8 cellular contexts compared by ENCODE assay signal in the genomic region with DNA sequence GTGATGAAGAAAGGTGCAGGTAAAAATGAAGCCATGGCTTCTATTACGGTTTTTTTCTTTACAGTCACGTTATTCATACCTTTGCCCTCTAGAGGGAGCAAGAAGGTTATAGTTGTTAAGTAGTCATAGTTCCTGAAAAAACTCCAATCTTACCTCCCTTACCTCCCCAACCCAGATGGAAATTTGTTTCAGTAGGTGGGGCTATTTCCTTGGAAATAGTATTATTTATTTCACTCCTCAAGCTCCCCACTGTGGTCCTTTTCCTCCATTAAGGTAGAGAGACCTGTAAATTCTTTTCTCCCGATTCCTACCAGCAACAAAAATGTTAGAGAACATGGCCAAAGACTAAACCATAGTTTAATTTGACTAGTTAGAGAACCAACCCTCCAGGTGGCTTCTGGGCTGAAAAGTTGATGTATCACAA. TPM values are rescaled to one million over a fixed set of nuclear protein-coding genes. Genes with fewer than 3 reads are reported as not detected.
DNase-seq lines count a peak whose midpoint lies in the region; ATAC-seq, FAIRE-seq and TF ChIP-seq lines count a peak whose summit lies in the region.

No MANE protein-coding gene starts in this region.

- H3K4me1 ChIP-seq in mammary epithelial cell (ENCODE audit: insufficient read depth, low read length): peaks cover 9% of the 10 kb centered on the region
- H3K4me1 ChIP-seq in keratinocyte (ENCODE audit: control insufficient read depth, extremely low read depth, insufficient read depth, low read length): peaks cover 8% of the 10 kb centered on the region
- no peaks in the 10 kb centered on the region for H3K4me1 ChIP-seq in thyroid gland

- H3K27me3 ChIP-seq in mammary epithelial cell (ENCODE audit: insufficient read depth, low read length): no peaks in the 10 kb centered on the region
- H3K27me3 ChIP-seq in keratinocyte (ENCODE audit: control insufficient read depth, extremely low read depth, insufficient read depth, low read length): no peaks in the 10 kb centered on the region
- no peaks in the 10 kb centered on the region for H3K27me3 ChIP-seq in thyroid gland

- H3K4me3 ChIP-seq in mammary epithelial cell (replicated peaks in 1 of 3; ENCODE audit: insufficient read depth in 1 of 3, low read depth in 2 of 3, low read length in 3 of 3) (no peak overlapping the region), keratinocyte (ENCODE audit: control insufficient read depth in 2 of 3, extremely low read depth in 1 of 3, insufficient read depth in 2 of 3, low read depth in 1 of 3, low read length in 3 of 3) (no peak overlapping the region), thyroid gland (replicated peaks in 1 of 3) (no peak overlapping the region)

- H3K27ac ChIP-seq in mammary epithelial cell (ENCODE audit: insufficient read depth, low read depth, low read length) (no peak overlapping the region), keratinocyte (ENCODE audit: control insufficient read depth, insufficient read depth, low read length) (no peak overlapping the region), thyroid gland (no peak overlapping the region)

- dilution Hi-C loops in mammary epithelial cell (cut with HindIII; ENCODE audit: low sequenced_read_pairs): no loop called here
- dilution Hi-C loops in keratinocyte (cut with MboI; ENCODE audit: extremely low pct_ligation_motif_present, low sequenced_read_pairs): no loop called here

- H3K9ac ChIP-seq in mammary epithelial cell (ENCODE audit: insufficient read depth, low read length) (peak overlapping the region; percentile 24), keratinocyte (ENCODE audit: control insufficient read depth, extremely low read depth, insufficient read depth, low read length) (no peak overlapping the region)

- no TSS peak for BruUV-seq in mammary epithelial cell (replicated peaks; lab: Mats Ljungman, UMichigan)

- TF ChIP-seq CTCF in mammary epithelial cell (conservative IDR thresholded peaks at IDR 0.05 in 1 of 2, IDR thresholded peaks at IDR 0.05 in 1 of 2; ENCODE audit: extremely low read depth in 1 of 2, insufficient read depth in 1 of 2, low read depth in 1 of 2, low read length in 2 of 2): peak; percentile 67 to 84
- TF ChIP-seq CTCF in keratinocyte (optimal IDR thresholded peaks at IDR 0.05 in 1 of 3, IDR thresholded peaks at IDR 0.05 in 1 of 3, conservative IDR thresholded peaks at IDR 0.05 in 1 of 3; ENCODE audit: extremely low read depth in 1 of 3, insufficient read depth in 2 of 3, low read length in 3 of 3): peak in 2 of 3 experiments; percentile 48 to 87
- TF ChIP-seq CTCF in thyroid gland (IDR thresholded peaks at IDR 0.05): peak; percentile 52 to 95 (median 70)

- WGBS in mammary epithelial cell (ENCODE audit: low coverage, missing lambda C conversion rate): 0% methylated on average over 3 of the region's 3 CpGs
- 16 to 21% methylated on average over 3 of the region's 3 CpGs for WGBS in thyroid gland, 2 donors

- H3K9me3 ChIP-seq in mammary epithelial cell (replicated peaks; ENCODE audit: insufficient read depth, low read length) (no peaks in the 10 kb centered on the region), keratinocyte (ENCODE audit: control insufficient read depth, low read depth, low read length) (no peaks in the 10 kb centered on the region), thyroid gland (no peaks in the 10 kb centered on the region)

- CTCF ChIA-PET in mammary epithelial cell (lab: Charles Lee; ENCODE audit: low non-redundant PET): interaction anchor here (0.7 kb wide), 2 partner anchors 19 to 99 kb away, joined by 3 to 4 read pairs; no protein-coding TSS in a partner anchor

- FAIRE-seq in keratinocyte (lab: Jason Lieb, UNC): peak; percentile 86

- in situ Hi-C loops in mammary epithelial cell (cut with MboI; ENCODE audit: low sequenced_read_pairs in 2 of 2): loop anchor here (10.0 to 25.0 kb wide), 3 partner anchors 279 to 704 kb away; a partner anchor contains a TSS

- H2AFZ ChIP-seq in mammary epithelial cell (ENCODE audit: low read depth, low read length): no peak overlapping the region
- no peak overlapping the region for H2AFZ ChIP-seq in keratinocyte (ENCODE audit: control insufficient read depth, low read length)

- H3K4me2 ChIP-seq in mammary epithelial cell (ENCODE audit: insufficient read depth, low read depth, low read length) (no peak overlapping the region), keratinocyte (ENCODE audit: control insufficient read depth, extremely low read depth, insufficient read depth, low read depth, low read length) (no peak overlapping the region)

- H3K9me1 ChIP-seq in keratinocyte (ENCODE audit: control insufficient read depth, extremely low read depth, insufficient read depth, low read length): no peaks in the 10 kb centered on the region

- H3K79me2 ChIP-seq in mammary epithelial cell (ENCODE audit: insufficient read depth, low read length) (no peaks in the 10 kb centered on the region), keratinocyte (ENCODE audit: control insufficient read depth, insufficient read depth, low read length) (no peaks in the 10 kb centered on the region)

- DNase-seq in DMS 273 (lab: John Stamatoyannopoulos, UW; ENCODE audit: unreplicated experiment): peak; percentile 97
- peak; percentile 87 for DNase-seq in HT1080 (ENCODE audit: low read depth)
- DNase-seq in NCI-H748 (lab: John Stamatoyannopoulos, UW; ENCODE audit: unreplicated experiment): peak; percentile 86
- DNase-seq in mammary epithelial cell: peak; percentile 78
- peak; percentile 66 for DNase-seq in keratinocyte (ENCODE audit: low read depth, low spot score)
- no peak for DNase-seq in thyroid gland

- no peak for TF ChIP-seq POLR2A in thyroid gland (IDR thresholded peaks at IDR 0.05)

- H4K20me1 ChIP-seq in mammary epithelial cell (ENCODE audit: insufficient read depth, low read length) (no peaks in the 10 kb centered on the region), keratinocyte (ENCODE audit: control insufficient read depth, extremely low read depth, insufficient read depth, low read length) (no peaks in the 10 kb centered on the region)

- H3K36me3 ChIP-seq in mammary epithelial cell (ENCODE audit: insufficient read depth, low read length) (no peaks in the 10 kb centered on the region), keratinocyte (ENCODE audit: control insufficient read depth in 2 of 2, extremely low read depth in 1 of 2, insufficient read depth in 2 of 2, low read length in 2 of 2) (no peaks in the 10 kb centered on the region), thyroid gland (no peaks in the 10 kb centered on the region)

- intact Hi-C loops in mammary epithelial cell (cut with micrococcal nuclease): loop anchor here (1.0 to 5.0 kb wide), 9 partner anchors 84 to 696 kb away; no protein-coding TSS in a partner anchor
- intact Hi-C loops in thyroid gland (cut with DNase I): no loop called here

- ATAC-seq in GM21367 (IDR thresholded peaks at IDR 0.05; ENCODE audit: unreplicated experiment) (no peak), GM19328 (IDR thresholded peaks at IDR 0.05; ENCODE audit: unreplicated experiment) (no peak)

RNA-seq across cellular contexts. Expression of a gene that starts 43.4 kb away (rescaled TPM):
- total RNA-seq in HT1080 (2014; rRNA removed; shearing (Covaris generic)): 61.5 and 62.8 TPM in 2 replicates
- polyA plus RNA-seq in HT1080 (2015; cell fraction: cytosol; rRNA removed): 76.5 and 83.5 TPM in 2 replicates
- polyA plus RNA-seq in HT1080 (2015; cell fraction: nucleus; rRNA removed): 61.1 and 65.2 TPM in 2 replicates
- 10 to 100 TPM; 39.7 to 53.8 TPM for total RNA-seq in mammary epithelial cell
- 21.4 TPM for polyA plus RNA-seq in mammary epithelial cell
- 56.4 TPM for polyA minus RNA-seq in mammary epithelial cell
- 20.2 to 36.0 TPM (median 24.0 TPM) in 3 replicates for polyA plus RNA-seq in keratinocyte
- 57.5 TPM for polyA plus RNA-seq in keratinocyte (2011; ENCODE audit: low read depth)
- 10.5 and 17.5 TPM in 2 replicates for polyA plus RNA-seq in keratinocyte (2011; cell fraction: cytosol; rRNA removed)
- polyA plus RNA-seq in keratinocyte (2011; cell fraction: nucleus; rRNA removed): 15.2 and 23.2 TPM in 2 replicates
- polyA plus RNA-seq in keratinocyte (2012; ENCODE audit: low replicate concordance): 14.9 and 30.1 TPM in 2 replicates
- 9.5 to 25.0 TPM (median 13.7 TPM) in 3 replicates for polyA minus RNA-seq in keratinocyte
- polyA minus RNA-seq in keratinocyte (2011; cell fraction: cytosol; rRNA and poly(A)+ RNA removed): 26.1 TPM
- polyA minus RNA-seq in keratinocyte (2011; cell fraction: nucleus; rRNA and poly(A)+ RNA removed): 14.2 and 22.6 TPM in 2 replicates
- total RNA-seq in thyroid gland: 10 to 100 TPM; 35.9 to 44.6 (median 43.0) TPM

Comparison
In these comparisons a context has a peak if more than half of its experiments do, and no peak if none do; other contexts are left out.
1. DNase-seq: peak in DMS 273 (single experiment), HT1080 (single experiment), NCI-H748 (single experiment), mammary epithelial cell (single experiment) and keratinocyte (single experiment); none in thyroid gland (0 of 2).
2. Peak in every context shown above with its lines, with median percentiles within 50 percentile points of each other: CTCF ChIP-seq.